In genomic region chr6:67563671-67564070, GRCh38 we compare ENCODE assay signal across 30 cellular contexts.
DNase-seq lines count a peak whose midpoint lies in the region; ATAC-seq, FAIRE-seq and TF ChIP-seq lines count a peak whose summit lies in the region.
"Had no signal": no experiment of that assay in that cellular context is flagged by ENCODE, and none has a peak within 500 bp of the region (broad histone marks: within the 10 kb centered on the region; RNA-seq: fewer than 3 reads in every experiment).

No MANE protein-coding gene starts in this region.

- CTCF ChIA-PET in K562 (lab: Yijun Ruan, JAX; ENCODE audit: low intra/inter-chr PET ratio) = no interaction called here

- no peaks in the 10 kb centered on the region for H3K27me3 ChIP-seq in K562 (ENCODE audit: control insufficient read depth in 2 of 2, insufficient read depth in 2 of 2, low read length in 2 of 2)
- H3K27me3 ChIP-seq: BE2C; BLaER1; BLaER1 treated with 17β-estradiol and CSF1 and Interleukin-3, amounts not matched to agents 10 nM and 100 nM had no signal

- no peaks in the 10 kb centered on the region for H3K36me3 ChIP-seq in K562 (ENCODE audit: control insufficient read depth, insufficient read depth, low read length)
- H3K36me3 ChIP-seq: BE2C; BLaER1; BLaER1 treated with 17β-estradiol and CSF1 and Interleukin-3, amounts not matched to agents 10 nM and 100 nM had no signal

- H3K9me1 ChIP-seq in K562 (ENCODE audit: control insufficient read depth, insufficient read depth, low read length) = no peaks in the 10 kb centered on the region

- in situ Hi-C loops in K562 (cut with MboI) = no loop called here

- H3K79me2 ChIP-seq in K562 (ENCODE audit: control insufficient read depth, insufficient read depth, low read length) = no peaks in the 10 kb centered on the region

- WGBS in K562 (ENCODE audit: insufficient coverage, low coverage, missing lambda C conversion rate) = 36% methylated on average over 5 of the region's 5 CpGs

- TF ChIP-seq EP300 in K562 (IDR thresholded peaks at IDR 0.05; ENCODE audit: low read length) = no peak

- no peaks in the 10 kb centered on the region for H3K9me3 ChIP-seq in K562 (replicated peaks; ENCODE audit: control insufficient read depth, insufficient read depth, low read depth, low read length)
- H3K9me3 ChIP-seq: A549; BE2C; BLaER1; BLaER1 treated with 17β-estradiol and CSF1 and Interleukin-3, amounts not matched to agents 10 nM and 100 nM; Caco-2 had no signal

- intact Hi-C loops in K562 (cut with micrococcal nuclease) = no loop called here

- TF ChIP-seq POLR2A in K562 (conservative IDR thresholded peaks at IDR 0.05) = no peak

- H3K4me3 ChIP-seq in LNCaP clone FGC (ENCODE audit: low read depth, low read length) = no peak overlapping the region
- no peak overlapping the region for H3K4me3 ChIP-seq in K562
- H3K4me3 ChIP-seq: A549; BLaER1; BLaER1 treated with 17β-estradiol and CSF1 and Interleukin-3, amounts not matched to agents 10 nM and 100 nM had no signal

- no peaks in the 10 kb centered on the region for H4K20me1 ChIP-seq in K562 (replicated peaks; ENCODE audit: control insufficient read depth, insufficient read depth, low read length)
- H4K20me1 ChIP-seq: BLaER1; BLaER1 treated with 17β-estradiol and CSF1 and Interleukin-3, amounts not matched to agents 10 nM and 100 nM had no signal

- ATAC-seq in K562 (no peak), HG02973 (IDR thresholded peaks at IDR 0.05; ENCODE audit: unreplicated experiment) (no peak)
- ATAC-seq: A549; CD8-positive, alpha-beta T cell had no signal

- TF ChIP-seq RAD21 in K562 (CRISPR knock-in tag; conservative IDR thresholded peaks at IDR 0.05 in 1 of 2, IDR thresholded peaks at IDR 0.05 in 1 of 2) = no peak

- H3K27ac ChIP-seq in K562 (ENCODE audit: extremely low read depth, low read depth, low read length) = no peak overlapping the region
- H3K27ac ChIP-seq: 22Rv1; A549; BLaER1; BLaER1 treated with 17β-estradiol and CSF1 and Interleukin-3, amounts not matched to agents 10 nM and 100 nM; C4-2B had no signal

- TF ChIP-seq CTCF in LNCaP clone FGC (IDR thresholded peaks at IDR 0.05; ENCODE audit: control insufficient read depth, extremely low read depth, insufficient read depth) (no peak), K562 (IDR thresholded peaks at IDR 0.05 in 2 of 3, conservative IDR thresholded peaks at IDR 0.05 in 1 of 3; ENCODE audit: insufficient read depth in 2 of 3, low read depth in 1 of 3, low read length in 3 of 3) (no peak)

- H2AFZ ChIP-seq in K562 (ENCODE audit: low read depth, low read length) = peak overlapping the region; percentile 14

- peak; percentile 95 for DNase-seq in LNCaP clone FGC (ENCODE audit: low read depth)
- no peak for DNase-seq in K562 (ENCODE audit: extremely low read depth in 1 of 4, low spot score in 3 of 4)
- DNase-seq in NAMALWA (ENCODE audit: low spot score) = no peak
- DNase-seq: 8988T; ACHN; AML-193; BE2C; C1 segment of cervical spinal cord; Caco-2; Calu3; CD4-positive, alpha-beta memory T cell; CD4-positive, alpha-beta T cell; CD4-positive, CD25-positive, alpha-beta regulatory T cell; CD8-positive, alpha-beta memory T cell; CD8-positive, alpha-beta T cell; COR-L47; DMS 273 treated with DMSO at 0.1 percent for 48 hours; DMS153; DMS53; DMS79; DMS79 treated with DMSO at 0.1 percent for 48 hours; DND-41; EL had no signal

- H3K9ac ChIP-seq in K562 (ENCODE audit: insufficient read depth in 1 of 2, low read depth in 2 of 2, low read length in 2 of 2) = no peak overlapping the region
- H3K9ac ChIP-seq: BLaER1; BLaER1 treated with 17β-estradiol and CSF1 and Interleukin-3, amounts not matched to agents 10 nM and 100 nM had no signal

- H3K4me1 ChIP-seq in K562 (replicated peaks in 1 of 2; ENCODE audit: control insufficient read depth in 2 of 2, insufficient read depth in 2 of 2, low read length in 2 of 2) = no peaks in the 10 kb centered on the region; a peak in 1 of 5 replicates
- H3K4me1 ChIP-seq: A549; BE2C; BLaER1; BLaER1 treated with 17β-estradiol and CSF1 and Interleukin-3, amounts not matched to agents 10 nM and 100 nM; Caco-2 had no signal

- no peak overlapping the region for H3K4me2 ChIP-seq in K562 (ENCODE audit: insufficient read depth, low read length)
- H3K4me2 ChIP-seq: A549; BLaER1; BLaER1 treated with 17β-estradiol and CSF1 and Interleukin-3, amounts not matched to agents 10 nM and 100 nM had no signal

- FAIRE-seq in K562 (lab: Jason Lieb, UNC) = no peak
- FAIRE-seq: A549, D721Med had no signal

- no TSS peak for BruUV-seq in K562 (replicated peaks; lab: Mats Ljungman, UMichigan)

- POLR2A ChIA-PET in K562 (lab: Yijun Ruan, JAX) = no interaction called here

TF ChIP-seq in K562, 482 proteins besides CTCF, POLR2A, EP300 and RAD21:
- no peak for TF ChIP-seq DNMT1 (IDR thresholded peaks at IDR 0.05)
- no peak for TF ChIP-seq POLR2AphosphoS2 (IDR thresholded peaks at IDR 0.05; ENCODE audit: low read length)
- no peak for TF ChIP-seq ZNF324 (CRISPR knock-in tag; IDR thresholded peaks at IDR 0.05)
- TF ChIP-seq NFYB (IDR thresholded peaks at IDR 0.05; ENCODE audit: extremely low read depth, insufficient read length) = no peak
